15 cellular contexts compared by ENCODE assay signal in the genomic region with DNA sequence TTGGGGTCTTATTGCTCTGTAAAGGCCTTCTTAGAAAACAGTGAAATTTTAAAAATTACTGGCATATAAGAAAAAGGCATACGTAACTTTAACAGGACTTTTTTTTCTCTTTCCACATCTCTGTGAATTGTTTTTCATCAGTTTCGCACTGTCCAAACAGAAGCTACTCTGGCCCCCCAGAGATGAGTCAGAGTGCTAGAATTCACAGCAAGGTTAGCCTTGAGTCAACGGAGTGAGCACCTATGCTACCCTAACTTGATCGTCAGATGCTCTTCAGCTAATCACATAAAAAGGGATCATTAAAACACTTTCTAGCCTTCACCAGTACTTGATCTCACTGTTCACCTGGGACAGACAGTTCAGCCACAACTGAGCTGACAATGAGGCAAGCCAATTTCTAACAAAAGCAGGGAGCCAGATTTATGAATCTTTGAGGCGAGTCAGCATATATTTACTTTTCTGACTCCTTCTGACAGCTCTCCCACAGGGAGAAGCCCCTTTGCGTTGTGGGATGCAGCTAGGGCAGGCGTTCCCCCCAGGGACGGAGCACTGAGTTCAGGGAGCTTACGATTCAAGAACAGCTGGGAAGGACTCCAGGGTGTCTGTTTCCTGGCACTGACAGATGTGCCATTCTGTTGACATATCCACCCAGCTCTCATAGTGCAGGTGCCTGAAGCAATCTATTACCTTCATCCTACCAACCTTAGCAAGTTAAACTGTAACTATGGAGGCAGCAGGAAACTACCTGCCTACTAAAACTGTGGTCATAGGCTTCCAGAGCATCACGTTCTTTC.
A peak's percentile ranks its signal among the peaks of the same experiment; 100 is the strongest.
DNase-seq lines count a peak whose midpoint lies in the region; ATAC-seq and TF ChIP-seq lines count a peak whose summit lies in the region.
"Had no signal": no experiment of that assay in that cellular context is flagged by ENCODE, and none has a peak within 500 bp of the region (broad histone marks: within the 10 kb centered on the region; RNA-seq: fewer than 3 reads in every experiment).

No MANE protein-coding gene starts in this region.

- no peaks in the 10 kb centered on the region for H3K9me3 Mint-ChIP-seq in effector memory CD8-positive, alpha-beta T cell
- H3K9me3 Mint-ChIP-seq: natural killer cell had no signal

- TF ChIP-seq CTCF in 22Rv1 (IDR thresholded peaks at IDR 0.05) (no peak), RWPE2 (IDR thresholded peaks at IDR 0.05; ENCODE audit: poor library complexity, severe bottlenecking) (no peak), tibial artery (IDR thresholded peaks at IDR 0.05) (no peak)

- H3K27me3 Mint-ChIP-seq in effector memory CD8-positive, alpha-beta T cell: no peaks in the 10 kb centered on the region

- peaks cover 22 to 38% of the 10 kb centered on the region in 2 donors for H3K4me1 Mint-ChIP-seq in effector memory CD8-positive, alpha-beta T cell (ENCODE audit: low read depth in 2 of 2)

- H3K4me1 ChIP-seq in RWPE2 (ENCODE audit: insufficient read depth, poor library complexity, severe bottlenecking) (peaks cover 10% of the 10 kb centered on the region), tibial artery (peaks cover 4 to 42% (median 29%) of the 10 kb centered on the region in 4 donors)

- intact Hi-C loops in tibial artery (cut with DNase I; ENCODE audit: low total_unique reads): no loop called here

- H3K4me3 ChIP-seq in RWPE2 (ENCODE audit: severe bottlenecking) (no peak overlapping the region), tibial artery (no peak overlapping the region)
- H3K4me3 ChIP-seq: thyroid gland had no signal

- peak; percentile 69 for DNase-seq in NCI-H1092 treated with DMSO at 0.1 percent for 48 hours (lab: John Stamatoyannopoulos, UW)
- no peak for DNase-seq in RWPE2 (ENCODE audit: low spot score)
- DNase-seq in iris pigment epithelial cell (ENCODE audit: low read depth): peak; percentile 57
- no peak for DNase-seq in effector memory CD8-positive, alpha-beta T cell
- DNase-seq in NOMO-1 treated with dmso at 0.1 percent for 144 hours (lab: John Stamatoyannopoulos, UW; ENCODE audit: unreplicated experiment): no peak
- no peak for DNase-seq in tibial artery
- DNase-seq: activated CD8-positive, alpha-beta memory T cell treated with anti-CD3 and anti-CD28 coated beads, Interleukin-2, amount 50 U/mL, for 48 hours; cortex of kidney; natural killer cell; NCI-H1048; stimulated activated CD4-positive, alpha-beta T cell treated with anti-CD3 and anti-CD28 coated beads, Interleukin-4, amount 100 ng/mL, for 24 hours; T-helper 1 cell; thyroid gland had no signal

- peak overlapping the region; percentile 94 for H3K27ac ChIP-seq in 22Rv1
- no peak overlapping the region for H3K27ac ChIP-seq in RWPE2 (ENCODE audit: poor library complexity, severe bottlenecking)
- no peak overlapping the region for H3K27ac ChIP-seq in tibial artery
- H3K27ac ChIP-seq: thyroid gland had no signal

- no peak overlapping the region for H3K4me3 Mint-ChIP-seq in effector memory CD8-positive, alpha-beta T cell
- H3K4me3 Mint-ChIP-seq: natural killer cell had no signal

- ATAC-seq in RWPE2 (ENCODE audit: low read depth) (peak; percentile 86), GM21717 (IDR thresholded peaks at IDR 0.05; ENCODE audit: unreplicated experiment) (no peak)
- no peak for ATAC-seq in effector memory CD8-positive, alpha-beta T cell (replicated peaks)
- ATAC-seq: natural killer cell had no signal

- H3K9me3 ChIP-seq in RWPE2 (ENCODE audit: severe bottlenecking): no peaks in the 10 kb centered on the region
- H3K9me3 ChIP-seq in tibial artery: no peaks in the 10 kb centered on the region
- H3K9me3 ChIP-seq: thyroid gland had no signal

- H3K36me3 ChIP-seq in RWPE2 (ENCODE audit: low read depth) (peaks cover 7% of the 10 kb centered on the region; the same call in 1 of the 2 replicates), tibial artery (peaks cover 7 to 20% (median 18%) of the 10 kb centered on the region in 3 donors)

- H3K27me3 ChIP-seq in RWPE2 (ENCODE audit: insufficient read depth, poor library complexity, severe bottlenecking): no peaks in the 10 kb centered on the region
- no peaks in the 10 kb centered on the region for H3K27me3 ChIP-seq in tibial artery
- H3K27me3 ChIP-seq: thyroid gland had no signal

- peaks cover 27% of the 10 kb centered on the region for H3K36me3 Mint-ChIP-seq in effector memory CD8-positive, alpha-beta T cell (ENCODE audit: insufficient read depth)
- H3K36me3 Mint-ChIP-seq: natural killer cell had no signal

- H3K27ac Mint-ChIP-seq in effector memory CD8-positive, alpha-beta T cell: no peak overlapping the region
- H3K27ac Mint-ChIP-seq: natural killer cell had no signal

Comparison
In these comparisons a context has a peak if more than half of its experiments do, and no peak if none do; other contexts are left out.
1. DNase-seq: peak in NCI-H1092 treated with DMSO at 0.1 percent for 48 hours (single experiment) and iris pigment epithelial cell (single experiment); none in RWPE2 (single experiment), effector memory CD8-positive, alpha-beta T cell (0 of 3), NOMO-1 treated with dmso at 0.1 percent for 144 hours (single experiment) and tibial artery (0 of 2).